Comparison of ENCODE assay signal across 1 cellular context in the genomic region with DNA sequence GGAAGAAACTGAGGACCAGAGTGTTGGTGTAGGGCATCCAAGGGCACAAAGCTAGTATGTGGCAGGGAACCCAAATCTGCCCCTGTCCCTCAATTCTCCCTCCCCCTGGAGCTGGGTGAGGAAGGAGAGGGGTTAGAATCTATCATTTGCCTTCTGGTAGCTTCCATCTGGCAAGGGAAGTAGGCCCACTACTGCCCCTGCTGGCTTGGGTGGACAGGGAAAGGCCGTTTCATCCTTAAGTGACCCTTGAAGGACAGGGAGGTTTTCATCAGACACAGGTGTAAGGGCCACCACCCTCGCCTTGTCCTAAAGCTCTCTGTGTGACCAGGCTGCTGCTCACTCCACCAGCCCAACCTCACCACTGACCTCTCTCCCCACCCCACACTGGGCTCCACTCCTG.
TF ChIP-seq lines count a peak whose summit lies in the region.

No MANE protein-coding gene starts in this region.

TF ChIP-seq in H1, 55 proteins besides CTCF, POLR2A, EP300 and RAD21 (continued from another document):
- TF ChIP-seq CHD7 (IDR thresholded peaks at IDR 0.05; ENCODE audit: insufficient replicate concordance, low read length) (no peak), ASH2L (IDR thresholded peaks at IDR 0.05; ENCODE audit: low read length) (no peak), CBX8 (IDR thresholded peaks at IDR 0.05; ENCODE audit: borderline replicate concordance, low read depth, low read length) (no peak), ZNF274 (IDR thresholded peaks at IDR 0.05; ENCODE audit: borderline replicate concordance, extremely low read depth, low read length) (no peak), RNF2 (IDR thresholded peaks at IDR 0.05; ENCODE audit: borderline replicate concordance, low read depth, low read length, missing control alignments, poor library complexity, severe bottlenecking) (no peak)
TF ChIP-seq in H1: peak in this region for 0.
